In genomic region chr12:13000616-13000934, GRCh38 we compare ENCODE assay signal across 8 cellular contexts. TPM values are rescaled to one million over a fixed set of nuclear protein-coding genes. Genes with fewer than 3 reads are reported as not detected.
A peak's percentile ranks its signal among the peaks of the same experiment; 100 is the strongest.
DNase-seq lines count a peak whose midpoint lies in the region; ATAC-seq and TF ChIP-seq lines count a peak whose summit lies in the region.

No MANE protein-coding gene starts in this region.

- H3K9ac ChIP-seq in subcutaneous abdominal adipose tissue (ENCODE audit: low read length in 5 of 5) = peak overlapping the region; percentile 61 to 78 (median 71)

- peak overlapping the region; percentile 88 for H3K4me3 ChIP-seq in brain microvascular endothelial cell (ENCODE audit: low read depth, low read length)
- H3K4me3 ChIP-seq in kidney epithelial cell (ENCODE audit: low read depth, low read length) = peak overlapping the region; percentile 46
- peak overlapping the region; percentile 76 to 86 (median 77) for H3K4me3 ChIP-seq in subcutaneous abdominal adipose tissue (ENCODE audit: low read depth in 1 of 5, low read length in 5 of 5)

- no peaks in the 10 kb centered on the region for H3K9me3 ChIP-seq in subcutaneous abdominal adipose tissue (ENCODE audit: control insufficient read depth in 5 of 5, low read length in 5 of 5)

- peaks cover 2 to 69% (median 49%) of the 10 kb centered on the region in 5 donors for H3K4me1 ChIP-seq in subcutaneous abdominal adipose tissue (ENCODE audit: control insufficient read depth in 5 of 5, insufficient read depth in 5 of 5, low read length in 5 of 5)

- H3K27me3 ChIP-seq in brain microvascular endothelial cell (replicated peaks) (no peaks in the 10 kb centered on the region), kidney epithelial cell (ENCODE audit: control insufficient read depth, insufficient read depth, low read length) (no peaks in the 10 kb centered on the region), subcutaneous abdominal adipose tissue (ENCODE audit: control insufficient read depth in 5 of 5, insufficient read depth in 4 of 5, low read length in 5 of 5) (no peaks in the 10 kb centered on the region)

- in situ Hi-C loops in brain microvascular endothelial cell (cut with HindIII; ENCODE audit: low pct_ligation_motif_present, low sequenced_read_pairs) = no loop called here

- H3K36me3 ChIP-seq in brain microvascular endothelial cell (replicated peaks) (no peaks in the 10 kb centered on the region), kidney epithelial cell (ENCODE audit: control insufficient read depth, insufficient read depth, low read length) (no peaks in the 10 kb centered on the region), subcutaneous abdominal adipose tissue (ENCODE audit: control insufficient read depth in 5 of 5, insufficient read depth in 5 of 5, low read length in 5 of 5) (no peaks in the 10 kb centered on the region)

- peak; percentile 17 to 44 for ATAC-seq in activated CD4-positive, CD25-positive, alpha-beta regulatory T cell treated with anti-CD3 and anti-CD28 coated beads, Interleukin-2, amount 50 U/mL, for 24 hours
- ATAC-seq in HG02610 (IDR thresholded peaks at IDR 0.05; ENCODE audit: unreplicated experiment) = peak; percentile 27

- TF ChIP-seq CTCF in brain microvascular endothelial cell (IDR thresholded peaks at IDR 0.05; ENCODE audit: low read depth, low read length, missing control alignments) (no peak), kidney epithelial cell (IDR thresholded peaks at IDR 0.05; ENCODE audit: insufficient read depth, low read length, poor library complexity, severe bottlenecking) (no peak)

- H3K27ac ChIP-seq in brain microvascular endothelial cell (peak overlapping the region; percentile 49), subcutaneous abdominal adipose tissue (ENCODE audit: low read depth, low read length) (peak overlapping the region; percentile 90)

- no peak for DNase-seq in activated CD4-positive, CD25-positive, alpha-beta regulatory T cell treated with anti-CD3 and anti-CD28 coated beads, Interleukin-2, amount 50 U/mL, for 72 hours
- DNase-seq in NCI-H2029 (lab: John Stamatoyannopoulos, UW) (peak; percentile 34), brain microvascular endothelial cell (no peak), kidney epithelial cell (ENCODE audit: low read depth) (no peak), epidermal melanocyte (ENCODE audit: insufficient read length, low spot score) (no peak)

RNA-seq across cellular contexts. Expression of gene HEBP1, which starts 0.5 kb away (rescaled TPM):
- total RNA-seq in kidney epithelial cell = 14.7 and 19.4 TPM in 2 replicates

RNA-seq across cellular contexts. Expression of gene FAM234B, which starts 43.6 kb away (rescaled TPM):
- total RNA-seq in kidney epithelial cell = 4.8 and 5.0 TPM in 2 replicates

RNA-seq across cellular contexts. Expression of gene GPRC5D, which starts 48.6 kb away (rescaled TPM):
- not detected in 2 replicates for total RNA-seq in kidney epithelial cell
